37 cellular contexts compared by ENCODE assay signal in the genomic region with DNA sequence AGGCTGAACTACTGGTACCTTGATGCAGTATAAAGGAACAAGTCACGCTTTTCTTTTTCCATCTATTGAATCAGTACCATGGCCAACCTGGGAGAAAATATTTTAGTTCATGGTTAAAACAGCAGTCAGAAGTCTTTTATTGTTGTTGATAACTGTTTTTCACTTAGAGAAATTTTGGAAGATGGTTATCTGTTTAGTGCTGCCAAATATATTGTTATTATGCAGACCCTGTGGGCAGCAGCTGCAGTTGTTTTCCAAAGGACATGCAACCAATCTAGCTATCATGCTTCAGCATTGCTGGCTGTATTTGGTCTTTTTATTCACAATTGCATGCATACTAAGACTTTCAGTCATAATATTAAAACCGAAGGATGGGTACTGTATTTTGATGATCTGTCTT.
"Had no signal": no experiment of that assay in that cellular context is flagged by ENCODE, and none has a peak within 500 bp of the region (broad histone marks: within the 10 kb centered on the region; RNA-seq: fewer than 3 reads in every experiment).

No MANE protein-coding gene starts in this region.

- H3K4me3 Mint-ChIP-seq: activated naive CD4-positive, alpha-beta T cell treated with anti-CD3 and anti-CD28 coated beads for 36 hours; activated naive CD4-positive, alpha-beta T cell treated with anti-CD3 and anti-CD28 coated beads, Interleukin-2, amount 10 ng/mL, durations not matched to agents 7 days and 5 days; activated naive CD4-positive, alpha-beta T cell treated with anti-CD3 and anti-CD28 coated beads, Interleukin-2, amount 50 U/mL, for 24 hours; activated naive CD8-positive, alpha-beta T cell; activated naive CD8-positive, alpha-beta T cell treated with anti-CD3 and anti-CD28 coated beads for 36 hours; activated naive CD8-positive, alpha-beta T cell treated with anti-CD3 and anti-CD28 coated beads, Interleukin-2, amount 10 ng/mL, durations not matched to agents 7 days and 5 days; activated naive CD8-positive, alpha-beta T cell treated with anti-CD3 and anti-CD28 coated beads, Interleukin-2, amount 50 U/mL, for 24 hours; activated T-cell treated with anti-CD3 and anti-CD28 coated beads, Interleukin-2, amount 50 U/mL, for 24 hours; activated T-cell treated with anti-CD3 and anti-CD28 coated beads, Interleukin-2, amount 50 U/mL, for 4 hours; activated T-cell treated with anti-CD3 and anti-CD28 coated beads, Interleukin-2, amount 50 U/mL, for 72 hours; activated T-helper 1 cell treated with anti-CD3 and anti-CD28 coated beads, Interleukin-12 subunit alpha, Interleukin-12 subunit beta, Interleukin-2, Interleukin-4 antibody, amounts not matched to agents 30 ng/mL and 10 ng/mL and 1 ng/mL, durations not matched to agents 14 hours and 24 hours and 36 hours; activated T-helper 17 cell treated with anti-CD3 and anti-CD28 coated beads, Interleukin-2, amount 50 U/mL, for 72 hours; brain; central memory CD8-positive, alpha-beta T cell had no signal

- H3K27ac ChIP-seq: adrenal gland, ascending aorta, body of pancreas, brain microvascular endothelial cell, breast epithelium, cardiac muscle cell had no signal

- H3K4me3 ChIP-seq: adrenal gland, ascending aorta, body of pancreas, breast epithelium, cardiac muscle cell had no signal

- H3K27ac Mint-ChIP-seq: activated naive CD4-positive, alpha-beta T cell treated with anti-CD3 and anti-CD28 coated beads for 36 hours; activated naive CD4-positive, alpha-beta T cell treated with anti-CD3 and anti-CD28 coated beads, Interleukin-2, amount 10 ng/mL, durations not matched to agents 7 days and 5 days; activated naive CD4-positive, alpha-beta T cell treated with anti-CD3 and anti-CD28 coated beads, Interleukin-2, amount 50 U/mL, for 24 hours; activated naive CD4-positive, alpha-beta T cell treated with anti-CD3 and anti-CD28 coated beads, Interleukin-2, amount 50 U/mL, for 72 hours; activated naive CD8-positive, alpha-beta T cell; activated naive CD8-positive, alpha-beta T cell treated with anti-CD3 and anti-CD28 coated beads for 36 hours; activated naive CD8-positive, alpha-beta T cell treated with anti-CD3 and anti-CD28 coated beads, Interleukin-2, amount 10 ng/mL, durations not matched to agents 7 days and 5 days; activated naive CD8-positive, alpha-beta T cell treated with anti-CD3 and anti-CD28 coated beads, Interleukin-2, amount 50 U/mL, for 24 hours; activated T-cell treated with anti-CD3 and anti-CD28 coated beads, Interleukin-2, amount 50 U/mL, for 24 hours; activated T-cell treated with anti-CD3 and anti-CD28 coated beads, Interleukin-2, amount 50 U/mL, for 72 hours; activated T-helper 1 cell treated with anti-CD3 and anti-CD28 coated beads, Interleukin-12 subunit alpha, Interleukin-12 subunit beta, Interleukin-2, Interleukin-4 antibody, amounts not matched to agents 30 ng/mL and 10 ng/mL and 1 ng/mL, durations not matched to agents 14 hours and 24 hours and 36 hours; activated T-helper 17 cell treated with anti-CD3 and anti-CD28 coated beads, Interleukin-2, amount 50 U/mL, for 72 hours; activated T-helper 2 cell treated with anti-CD3 and anti-CD28 coated beads, Interferon-gamma antibody, Interleukin-2, Interleukin-4, amounts not matched to agents 10 μg/mL and 5 μg/mL and 100 μg/mL, durations not matched to agents 14 hours and 24 hours and 36 hours; brain had no signal

- DNase-seq: activated effector memory CD4-positive, alpha-beta T cell treated with anti-CD3 and anti-CD28 coated beads, Interleukin-2, amount 50 U/mL, for 16 hours; activated effector memory CD4-positive, alpha-beta T cell treated with Interleukin-2 at 50 U/mL for 16 hours; activated gamma-delta T cell; activated gamma-delta T cell treated with Interleukin-2 at 50 U/mL for 16 hours; activated naive CD4-positive, alpha-beta T cell; activated naive CD4-positive, alpha-beta T cell treated with anti-CD3 and anti-CD28 coated beads for 36 hours; activated naive CD4-positive, alpha-beta T cell treated with anti-CD3 and anti-CD28 coated beads, Interleukin-2, amount 10 ng/mL, durations not matched to agents 7 days and 5 days; activated naive CD4-positive, alpha-beta T cell treated with anti-CD3 and anti-CD28 coated beads, Interleukin-2, amount 50 U/mL, for 16 hours; activated naive CD4-positive, alpha-beta T cell treated with Interleukin-2 at 50 U/mL for 16 hours; activated naive CD8-positive, alpha-beta T cell treated with anti-CD3 and anti-CD28 coated beads for 36 hours; activated naive CD8-positive, alpha-beta T cell treated with anti-CD3 and anti-CD28 coated beads, Interleukin-2, amount 10 ng/mL, durations not matched to agents 7 days and 5 days; activated naive CD8-positive, alpha-beta T cell treated with anti-CD3 and anti-CD28 coated beads, Interleukin-2, amount 50 U/mL, for 24 hours; activated T-cell treated with anti-CD3 and anti-CD28 coated beads, Interleukin-2, amount 50 U/mL, for 1 hour; activated T-cell treated with anti-CD3 and anti-CD28 coated beads, Interleukin-2, amount 50 U/mL, for 24 hours; activated T-cell treated with anti-CD3 and anti-CD28 coated beads, Interleukin-2, amount 50 U/mL, for 4 hours; activated T-cell treated with anti-CD3 and anti-CD28 coated beads, Interleukin-2, amount 50 U/mL, for 48 hours; activated T-cell treated with anti-CD3 and anti-CD28 coated beads, Interleukin-2, amount 50 U/mL, for 72 hours; adrenal gland; amniotic stem cell; amygdala; anterior cingulate cortex; aorta; body of pancreas; brain microvascular endothelial cell; central memory CD4-positive, alpha-beta T cell; cerebellar nuclear complex had no signal

- ATAC-seq: activated naive CD4-positive, alpha-beta T cell treated with anti-CD3 and anti-CD28 coated beads, Interleukin-2, amount 50 U/mL, for 72 hours; activated naive CD8-positive, alpha-beta T cell treated with anti-CD3 and anti-CD28 coated beads, Interleukin-2, amount 50 U/mL, for 24 hours; activated T-cell treated with anti-CD3 and anti-CD28 coated beads, Interleukin-2, amount 50 U/mL, for 4 hours; activated T-cell treated with anti-CD3 and anti-CD28 coated beads, Interleukin-2, amount 50 U/mL, for 72 hours; activated T-helper 17 cell treated with anti-CD3 and anti-CD28 coated beads, Interleukin-2, amount 50 U/mL, for 72 hours; body of pancreas had no signal

- H3K4me1 ChIP-seq: adrenal gland, body of pancreas, breast epithelium had no signal

- H3K27me3 Mint-ChIP-seq: activated naive CD4-positive, alpha-beta T cell treated with anti-CD3 and anti-CD28 coated beads, Interleukin-2, amount 10 ng/mL, durations not matched to agents 7 days and 5 days; activated naive CD4-positive, alpha-beta T cell treated with anti-CD3 and anti-CD28 coated beads, Interleukin-2, amount 50 U/mL, for 24 hours; activated naive CD8-positive, alpha-beta T cell; activated naive CD8-positive, alpha-beta T cell treated with anti-CD3 and anti-CD28 coated beads for 36 hours; activated naive CD8-positive, alpha-beta T cell treated with anti-CD3 and anti-CD28 coated beads, Interleukin-2, amount 10 ng/mL, durations not matched to agents 7 days and 5 days; activated naive CD8-positive, alpha-beta T cell treated with anti-CD3 and anti-CD28 coated beads, Interleukin-2, amount 50 U/mL, for 24 hours; activated T-cell treated with anti-CD3 and anti-CD28 coated beads, Interleukin-2, amount 50 U/mL, for 24 hours; activated T-helper 17 cell treated with anti-CD3 and anti-CD28 coated beads, Interleukin-2, amount 50 U/mL, for 72 hours; central memory CD8-positive, alpha-beta T cell had no signal

- H3K27me3 ChIP-seq: adrenal gland, ascending aorta, body of pancreas, brain microvascular endothelial cell, breast epithelium, cardiac muscle cell had no signal

- H3K4me1 Mint-ChIP-seq: activated naive CD4-positive, alpha-beta T cell treated with anti-CD3 and anti-CD28 coated beads, Interleukin-2, amount 10 ng/mL, durations not matched to agents 7 days and 5 days; activated naive CD4-positive, alpha-beta T cell treated with anti-CD3 and anti-CD28 coated beads, Interleukin-2, amount 50 U/mL, for 24 hours; activated naive CD8-positive, alpha-beta T cell treated with anti-CD3 and anti-CD28 coated beads for 36 hours; activated naive CD8-positive, alpha-beta T cell treated with anti-CD3 and anti-CD28 coated beads, Interleukin-2, amount 10 ng/mL, durations not matched to agents 7 days and 5 days; activated naive CD8-positive, alpha-beta T cell treated with anti-CD3 and anti-CD28 coated beads, Interleukin-2, amount 50 U/mL, for 24 hours; activated T-helper 17 cell treated with anti-CD3 and anti-CD28 coated beads, Interleukin-2, amount 50 U/mL, for 72 hours; brain; central memory CD8-positive, alpha-beta T cell had no signal

- H3K36me3 ChIP-seq: adrenal gland, ascending aorta, brain microvascular endothelial cell, breast epithelium, cardiac muscle cell had no signal
